In the genomic region with DNA sequence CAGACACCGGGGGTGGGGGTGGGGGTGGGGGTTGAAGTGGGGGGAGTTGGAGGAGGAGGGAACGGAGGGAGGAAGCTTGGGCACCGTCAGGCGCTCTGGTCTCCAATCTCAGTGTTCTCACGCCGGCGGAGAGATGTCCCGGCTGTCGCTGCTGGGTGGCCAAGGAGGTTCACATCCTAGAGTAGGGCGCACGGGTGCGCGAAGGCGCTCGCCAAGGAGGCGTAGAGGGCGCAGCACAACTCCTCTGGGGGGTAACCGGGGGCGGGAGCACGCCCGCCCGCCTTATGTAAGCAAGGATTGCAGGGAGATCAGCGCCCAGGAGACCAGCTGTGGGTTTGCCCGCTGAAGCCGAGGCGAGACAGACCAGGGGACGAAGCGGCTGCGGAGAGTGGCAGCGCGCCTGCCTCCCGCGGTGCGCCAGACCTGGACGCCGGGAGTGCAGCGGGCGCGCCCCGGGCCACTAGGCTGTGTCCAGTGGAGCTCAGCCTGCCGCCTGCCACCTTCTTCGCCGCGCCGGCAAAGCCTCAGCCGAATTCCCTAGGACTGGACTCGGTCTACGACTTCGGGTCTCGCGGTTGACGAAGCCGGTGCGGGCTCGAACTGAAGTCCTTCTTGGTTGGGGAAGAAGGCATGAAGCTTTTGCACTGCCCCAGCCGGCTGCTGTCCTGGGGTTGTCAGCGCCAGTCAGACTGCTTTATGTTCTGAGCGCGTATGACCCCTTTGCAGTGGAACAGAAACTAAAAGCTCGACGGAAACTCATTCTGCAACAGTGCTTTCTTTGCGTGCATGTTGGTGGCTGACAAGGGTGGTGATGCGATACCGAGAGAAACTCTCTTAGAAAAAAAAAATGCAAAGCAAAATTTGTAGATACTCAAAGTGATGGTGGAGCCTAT, we compare ENCODE assay signal across 8 cellular contexts. TPM values are rescaled to one million over a fixed set of nuclear protein-coding genes. Genes with fewer than 3 reads are reported as not detected.
DNase-seq lines count a peak whose midpoint lies in the region; ATAC-seq and TF ChIP-seq lines count a peak whose summit lies in the region.

No MANE protein-coding gene starts in this region.

- H3K4me3 ChIP-seq in CD4-positive, CD25-positive, alpha-beta regulatory T cell (ENCODE audit: low read depth, low read length), result peak overlapping the region; percentile 32
- H3K4me3 ChIP-seq in WERI-Rb-1 (ENCODE audit: low read depth, low read length) (peak overlapping the region; percentile 83), aorta (ENCODE audit: low read length in 2 of 2) (peak overlapping the region; percentile 78 to 95)

- intact Hi-C loops in aorta (cut with DNase I), result loop anchor here in 1 of 2 donors (10.0 kb wide), 1 partner anchor 385 kb away; no protein-coding TSS in a partner anchor

- peaks cover 7% of the 10 kb centered on the region for H3K27me3 ChIP-seq in CD4-positive, CD25-positive, alpha-beta regulatory T cell (ENCODE audit: control insufficient read depth, insufficient read depth, low read length)
- H3K27me3 ChIP-seq in WERI-Rb-1 (ENCODE audit: insufficient read depth, low read depth, severe bottlenecking) (no peaks in the 10 kb centered on the region), aorta (ENCODE audit: control insufficient read depth in 1 of 2, insufficient read depth in 2 of 2, low read length in 1 of 2) (no peaks in the 10 kb centered on the region)

- peak in 1 of 3 donors; percentile 49 for DNase-seq in CD4-positive, CD25-positive, alpha-beta regulatory T cell
- peak; percentile 70 for DNase-seq in WERI-Rb-1
- DNase-seq in fibroblast of peridontal ligament (ENCODE audit: extremely low read depth), result peak; percentile 37
- DNase-seq in naive B cell, result no peak
- peak; percentile 70 to 91 for DNase-seq in aorta
- no peak for DNase-seq in LoVo (ENCODE audit: low spot score)

- WGBS in aorta, 2 donors, result 0 to 1% methylated on average over 61 to 64 of the region's 64 CpGs

- peak overlapping the region; percentile 13 to 77 (median 43) for H3K4me3 Mint-ChIP-seq in CD4-positive, CD25-positive, alpha-beta regulatory T cell
- peak overlapping the region; percentile 2 to 81 (median 51) for H3K4me3 Mint-ChIP-seq in naive B cell

- H3K27ac ChIP-seq in CD4-positive, CD25-positive, alpha-beta regulatory T cell (ENCODE audit: insufficient read depth, low read length, poor library complexity, severe bottlenecking), result no peak overlapping the region
- H3K27ac ChIP-seq in WERI-Rb-1 (no peak overlapping the region), aorta (ENCODE audit: low read depth in 1 of 2, low read length in 2 of 2) (peak overlapping the region; percentile 72 to 91)

- peak overlapping the region in 1 of 3 donors; percentile 34 for H3K27ac Mint-ChIP-seq in CD4-positive, CD25-positive, alpha-beta regulatory T cell
- no peak overlapping the region for H3K27ac Mint-ChIP-seq in naive B cell

- peaks cover 39% of the 10 kb centered on the region for H3K27me3 Mint-ChIP-seq in CD4-positive, CD25-positive, alpha-beta regulatory T cell
- peaks cover 34 to 58% (median 40%) of the 10 kb centered on the region in 3 donors for H3K27me3 Mint-ChIP-seq in naive B cell

- H3K4me1 ChIP-seq in CD4-positive, CD25-positive, alpha-beta regulatory T cell (ENCODE audit: control insufficient read depth, insufficient read depth, low read length, poor library complexity, severe bottlenecking), result peaks cover 16% of the 10 kb centered on the region
- no peaks in the 10 kb centered on the region for H3K4me1 ChIP-seq in aorta (ENCODE audit: control insufficient read depth in 1 of 2, insufficient read depth in 2 of 2, low read length in 2 of 2)

- peaks cover 0 to 5% (median 0%) of the 10 kb centered on the region in 7 donors for H3K9me3 Mint-ChIP-seq in CD4-positive, CD25-positive, alpha-beta regulatory T cell
- no peaks in the 10 kb centered on the region for H3K9me3 Mint-ChIP-seq in naive B cell

- H3K9me3 ChIP-seq in CD4-positive, CD25-positive, alpha-beta regulatory T cell (ENCODE audit: control insufficient read depth in 2 of 2, low read length in 2 of 2), result no peaks in the 10 kb centered on the region
- H3K9me3 ChIP-seq in WERI-Rb-1 (ENCODE audit: severe bottlenecking), result no peaks in the 10 kb centered on the region
- H3K9me3 ChIP-seq in aorta (ENCODE audit: control insufficient read depth, low read length), result peaks cover 2% of the 10 kb centered on the region

- H3K36me3 ChIP-seq in CD4-positive, CD25-positive, alpha-beta regulatory T cell (ENCODE audit: control insufficient read depth, insufficient read depth, low read length), result no peaks in the 10 kb centered on the region
- no peaks in the 10 kb centered on the region for H3K36me3 ChIP-seq in WERI-Rb-1
- no peaks in the 10 kb centered on the region for H3K36me3 ChIP-seq in aorta (ENCODE audit: control insufficient read depth in 1 of 2, insufficient read depth in 2 of 2, low read length in 1 of 2)

- TF ChIP-seq CTCF in WERI-Rb-1 (IDR thresholded peaks at IDR 0.05; ENCODE audit: low read depth, low read length), result 0 out of 2 replicates have a peak, but pooled peaks have one; percentile 2

- H3K36me3 Mint-ChIP-seq in CD4-positive, CD25-positive, alpha-beta regulatory T cell, result no peaks in the 10 kb centered on the region
- H3K36me3 Mint-ChIP-seq in naive B cell, result no peaks in the 10 kb centered on the region

- H3K4me1 Mint-ChIP-seq in CD4-positive, CD25-positive, alpha-beta regulatory T cell, result peaks cover 0 to 20% (median 6%) of the 10 kb centered on the region in 4 donors
- H3K4me1 Mint-ChIP-seq in naive B cell, result peaks cover 0 to 21% (median 13%) of the 10 kb centered on the region in 3 donors

- peak in 1 of 2 donors; percentile 16 for ATAC-seq in CD4-positive, CD25-positive, alpha-beta regulatory T cell (ENCODE audit: low read depth in 2 of 2)
- ATAC-seq in GM19025 (IDR thresholded peaks at IDR 0.05; ENCODE audit: low read depth, unreplicated experiment), result peak; percentile 86
- peak; percentile 86 for ATAC-seq in HG03139 (IDR thresholded peaks at IDR 0.05; ENCODE audit: unreplicated experiment)
- no peak for ATAC-seq in naive B cell (ENCODE audit: low read depth in 2 of 2)
- peak; percentile 80 for ATAC-seq in aorta (ENCODE audit: low FRiP score)

RNA-seq across cellular contexts. Expression of a gene that starts 0.7 kb away (rescaled TPM):
- not detected for total RNA-seq in CD4-positive, CD25-positive, alpha-beta regulatory T cell
- polyA plus RNA-seq in CD4-positive, CD25-positive, alpha-beta regulatory T cell, result under 1 TPM in 2 of 4 donors, not detected in 2; 0.01 to 0.13 TPM
- polyA plus RNA-seq in naive B cell (ENCODE audit: low read depth in 6 of 6) (not detected), aorta (1 to 10 TPM in 1 of 2 donors, under 1 TPM in 1; 0.63 to 6.5 TPM)
- total RNA-seq in aorta, result 10 to 100 TPM; 10.6 to 11.2 TPM

Comparison
In these comparisons a context has a peak if more than half of its experiments do, and no peak if none do; other contexts are left out.
1. ATAC-seq: peak in GM19025 (single experiment), HG03139 (single experiment) and aorta (single experiment); none in naive B cell (0 of 2).
2. DNase-seq: peak in WERI-Rb-1 (single experiment), fibroblast of peridontal ligament (single experiment) and aorta (2 of 2); none in naive B cell (single experiment) and LoVo (single experiment).
3. H3K27ac ChIP-seq: peak in aorta (2 of 2); none in CD4-positive, CD25-positive, alpha-beta regulatory T cell (single experiment) and WERI-Rb-1 (single experiment).
4. H3K4me3 ChIP-seq: peak in every context shown above with its lines; median percentile 86 in aorta; 83 in WERI-Rb-1; 32 in CD4-positive, CD25-positive, alpha-beta regulatory T cell.